Comparison of ENCODE assay signal across 8 cellular contexts in genomic region chr6:152984387-152984872, GRCh38. TPM values are rescaled to one million over a fixed set of nuclear protein-coding genes. Genes with fewer than 3 reads are reported as not detected.
DNase-seq lines count a peak whose midpoint lies in the region; ATAC-seq lines count a peak whose summit lies in the region.

No MANE protein-coding gene starts in this region.

- H3K9me3 ChIP-seq in mucosa of stomach (ENCODE audit: control insufficient read depth, low read length), result no peaks in the 10 kb centered on the region

- DNase-seq in DMS53 (lab: John Stamatoyannopoulos, UW) (peak; percentile 28), DMS53 treated with DMSO at 0.1 percent for 48 hours (lab: John Stamatoyannopoulos, UW; ENCODE audit: unreplicated experiment) (no peak), astrocyte of the hippocampus (ENCODE audit: low read depth, low spot score) (peak; percentile 16), 8988T (no peak), NCI-H2196 treated with DMSO at 0.1 percent for 48 hours (lab: John Stamatoyannopoulos, UW; ENCODE audit: unreplicated experiment) (no peak)
- no peak for DNase-seq in Jurkat, Clone E6-1 (ENCODE audit: low read depth, low spot score)

- peaks cover 6% of the 10 kb centered on the region for H3K4me1 ChIP-seq in mucosa of stomach (ENCODE audit: control insufficient read depth, insufficient read depth, low read length)

- H3K4me3 ChIP-seq in Jurkat, Clone E6-1 (ENCODE audit: low read length), result peak overlapping the region; percentile 68
- H3K4me3 ChIP-seq in mucosa of stomach (ENCODE audit: low read length), result no peak overlapping the region

- H3K9ac ChIP-seq in mucosa of stomach (ENCODE audit: low read length), result peak overlapping the region; percentile 56

- no peaks in the 10 kb centered on the region for H3K27me3 ChIP-seq in mucosa of stomach (ENCODE audit: control insufficient read depth, insufficient read depth, low read length)

- no peaks in the 10 kb centered on the region for H3K36me3 ChIP-seq in mucosa of stomach (ENCODE audit: control insufficient read depth, insufficient read depth, low read length)

- ATAC-seq in GM21528 (IDR thresholded peaks at IDR 0.05; ENCODE audit: low FRiP score, unreplicated experiment), result peak; percentile 29

RNA-seq across cellular contexts. Expression of gene FBXO5, which starts 1.6 kb away (rescaled TPM):
- 58.9 TPM for polyA plus RNA-seq in Jurkat, Clone E6-1 (2012; ENCODE audit: insufficient read depth, insufficient read length)

RNA-seq across cellular contexts. Expression of gene MTRF1L, which starts 18.1 kb away (rescaled TPM):
- polyA plus RNA-seq in Jurkat, Clone E6-1 (2012; ENCODE audit: insufficient read depth, insufficient read length), result 13.8 TPM

Comparison
In these comparisons a context has a peak if more than half of its experiments do, and no peak if none do; other contexts are left out.
1. DNase-seq: peak in DMS53 (single experiment) and astrocyte of the hippocampus (single experiment); none in DMS53 treated with DMSO at 0.1 percent for 48 hours (single experiment), Jurkat, Clone E6-1 (single experiment), 8988T (single experiment) and NCI-H2196 treated with DMSO at 0.1 percent for 48 hours (single experiment).